18 cellular contexts compared by ENCODE assay signal in the genomic region with DNA sequence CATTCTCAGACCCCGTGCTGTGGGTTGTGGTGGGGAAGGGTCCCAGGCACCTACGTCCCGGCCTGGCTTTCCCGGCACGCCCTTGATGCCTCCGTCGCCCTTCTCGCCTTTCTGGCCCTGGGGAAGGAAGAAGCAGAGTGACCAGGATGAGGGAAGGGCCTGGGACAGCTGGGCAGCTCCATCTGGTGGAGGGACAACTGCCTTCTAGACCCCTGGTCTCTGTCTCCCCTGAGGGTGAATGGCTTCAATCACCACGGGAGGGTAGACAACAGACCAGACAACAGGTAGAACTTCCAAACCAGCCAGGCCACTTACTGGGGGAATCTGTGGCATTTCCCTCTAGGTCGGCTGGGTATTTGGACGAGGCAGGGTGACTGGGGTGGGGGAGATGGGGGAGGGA. TPM values are rescaled to one million over a fixed set of nuclear protein-coding genes. Genes with fewer than 3 reads are reported as not detected.
"Had no signal": no experiment of that assay in that cellular context is flagged by ENCODE, and none has a peak within 500 bp of the region (broad histone marks: within the 10 kb centered on the region; RNA-seq: fewer than 3 reads in every experiment).

No MANE protein-coding gene starts in this region.

- H3K27me3 ChIP-seq: gastrocnemius medialis, heart right ventricle had no signal

- H3K36me3 ChIP-seq: gastrocnemius medialis, prostate gland had no signal

- DNase-seq: activated CD4-positive, CD25-positive, alpha-beta regulatory T cell treated with anti-CD3 and anti-CD28 coated beads, Interleukin-2, amount 50 U/mL, for 72 hours; activated naive CD4-positive, alpha-beta T cell treated with anti-CD3 and anti-CD28 coated beads for 36 hours; activated naive CD8-positive, alpha-beta T cell treated with anti-CD3 and anti-CD28 coated beads, Interleukin-2, amount 50 U/mL, for 24 hours; activated T-cell treated with anti-CD3 and anti-CD28 coated beads for 4 hours; aorta; erythroblast; gastrocnemius medialis; heart right ventricle; stimulated activated CD4-positive, alpha-beta T cell treated with anti-CD3 and anti-CD28 coated beads, Interleukin-1b, Interleukin-23, amount 100 ng/mL, for 48 hours; SW 1271 had no signal

- H3K27ac ChIP-seq: gastrocnemius medialis, heart right ventricle, prostate gland had no signal

- H3K9me3 ChIP-seq: gastrocnemius medialis, heart right ventricle, prostate gland had no signal

- ATAC-seq: activated naive CD8-positive, alpha-beta T cell treated with anti-CD3 and anti-CD28 coated beads, Interleukin-2, amount 50 U/mL, for 24 hours; activated T-helper 17 cell treated with anti-CD3 and anti-CD28 coated beads, Interleukin-2, amount 50 U/mL, for 72 hours; gastrocnemius medialis; heart right ventricle; natural killer cell treated with Interleukin-12 subunit alpha and Interleukin-12 subunit beta and Interleukin-15 and Interleukin-18, amount 100 ng/mL, for 72 hours; sciatic nerve; stimulated activated effector memory CD8-positive, alpha-beta T cell treated with anti-CD3 and anti-CD28 coated beads, Interleukin-12 subunit alpha, Interleukin-12 subunit beta, amount 100 ng/mL, for 72 hours had no signal

- H3K4me3 ChIP-seq: gastrocnemius medialis, heart right ventricle, prostate gland had no signal

- H3K4me1 ChIP-seq: gastrocnemius medialis, prostate gland had no signal

- FAIRE-seq: bronchial epithelial cell had no signal

RNA-seq across cellular contexts. Expression of gene COL16A1, which starts 11.9 kb away (rescaled TPM):
- total RNA-seq: activated CD8-positive, alpha-beta memory T cell treated with anti-CD3 and anti-CD28 coated beads for 36 hours; activated T-helper 17 cell treated with anti-CD3 and anti-CD28 coated beads, Interleukin-2, amount 50 U/mL, for 72 hours; T-helper 2 cell treated with Interferon-gamma antibody and Interleukin-4, amounts not matched to agents 100 ng/mL and 5 ng/mL, for 36 hours had no signal
